In genomic region chr15:71109890-71110289, GRCh38 we compare ENCODE assay signal across 27 cellular contexts. TPM values are rescaled to one million over a fixed set of nuclear protein-coding genes. Genes with fewer than 3 reads are reported as not detected.
A peak's percentile ranks its signal among the peaks of the same experiment; 100 is the strongest.
DNase-seq lines count a peak whose midpoint lies in the region; ATAC-seq and TF ChIP-seq lines count a peak whose summit lies in the region.
"Had no signal": no experiment of that assay in that cellular context is flagged by ENCODE, and none has a peak within 500 bp of the region (broad histone marks: within the 10 kb centered on the region; RNA-seq: fewer than 3 reads in every experiment).

No MANE protein-coding gene starts in this region.

- H3K27ac ChIP-seq in H9 (ENCODE audit: insufficient read length, low read depth, low read length) = no peak overlapping the region
- peak overlapping the region; percentile 4 to 16 for H3K27ac ChIP-seq in testis
- peak overlapping the region in 1 of 5 donors; percentile 17 for H3K27ac ChIP-seq in stomach
- H3K27ac ChIP-seq: PC-9 had no signal

- no peak overlapping the region for H4K8ac ChIP-seq in H9 (replicated peaks; ENCODE audit: insufficient read length, low read depth, low read length)

- intact Hi-C loops in testis (cut with DNase I; ENCODE audit: low total_unique reads) = loop anchor here (10.0 kb wide), 1 partner anchor 335 kb away; no protein-coding TSS in a partner anchor
- intact Hi-C loops in stomach (cut with DNase I; ENCODE audit: low total_unique reads) = loop anchor here (10.0 kb wide), 1 partner anchor 325 kb away; no protein-coding TSS in a partner anchor

- no peak overlapping the region for H2BK15ac ChIP-seq in H9 (ENCODE audit: low read depth, low read length)

- H3K4me1 Mint-ChIP-seq in H9 = peaks cover 44 to 50% of the 10 kb centered on the region in 2 experiments
- H3K4me1 Mint-ChIP-seq in mesothelial cell of epicardium = peaks cover 32% of the 10 kb centered on the region

- H3K9me3 ChIP-seq in H9 (ENCODE audit: control insufficient read depth, low read depth, low read length) = no peaks in the 10 kb centered on the region
- no peaks in the 10 kb centered on the region for H3K9me3 ChIP-seq in testis
- H3K9me3 ChIP-seq in stomach = no peaks in the 10 kb centered on the region
- H3K9me3 ChIP-seq: BE2C, HAP-1 had no signal

- no peak overlapping the region for H3K18ac ChIP-seq in H9 (ENCODE audit: insufficient read length, low read depth, low read length)

- H3K27ac Mint-ChIP-seq in H9 = no peak overlapping the region
- H3K27ac Mint-ChIP-seq in mesothelial cell of epicardium = peak overlapping the region; percentile 26
- H3K27ac Mint-ChIP-seq: CD14-positive monocyte; CD8-positive, alpha-beta memory T cell; GM23338 had no signal

- whole genome bisulfite sequencing in H9 (ENCODE audit: extremely low coverage, insufficient read length, low lambda C conversion rate) = no CpG with 5 or more reads among the region's 4 CpGs
- WGBS in testis, 2 donors = 34 to 45% methylated on average over 4 of the region's 4 CpGs
- 42 to 63% (median 50%) methylated on average over 4 of the region's 4 CpGs for WGBS in stomach, 5 donors

- peaks cover 7% of the 10 kb centered on the region for H3K4me1 ChIP-seq in H9 (ENCODE audit: insufficient read depth, low read length)
- H3K4me1 ChIP-seq in testis = peaks cover 8% of the 10 kb centered on the region
- peaks cover 0 to 3% (median 0%) of the 10 kb centered on the region in 4 donors for H3K4me1 ChIP-seq in stomach
- H3K4me1 ChIP-seq: BE2C had no signal

- peak; percentile 24 for DNase-seq in H9
- DNase-seq in SK-MEL-5 (ENCODE audit: low read depth, low spot score) = peak; percentile 6
- no peak for DNase-seq in mesothelial cell of epicardium (ENCODE audit: low spot score in 2 of 2, unreplicated experiment in 2 of 2)
- DNase-seq in testis = no peak
- DNase-seq in activated gamma-delta T cell (lab: John Stamatoyannopoulos, UW) = no peak
- DNase-seq in stomach = no peak
- DNase-seq: BE2C; Calu3; CD8-positive, alpha-beta memory T cell; DND-41; Kasumi-1; NCI-H1105; NCI-H1436 treated with DMSO at 0.1 percent for 48 hours; NCI-H2029; NCI-H446 treated with DMSO at 0.1 percent for 48 hours; NCI-H526 treated with DMSO at 0.1 percent for 48 hours; PC-9; Right ventricle myocardium superior; RPMI8226 had no signal

- H3K27me3 ChIP-seq in H9 (ENCODE audit: insufficient read depth, low read length) (no peaks in the 10 kb centered on the region), testis (no peaks in the 10 kb centered on the region), stomach (peaks cover 0 to 9% (median 0%) of the 10 kb centered on the region in 3 donors)
- H3K27me3 ChIP-seq: BE2C had no signal

- TF ChIP-seq POLR2A in testis (IDR thresholded peaks at IDR 0.05) = no peak
- no peak for TF ChIP-seq POLR2A in stomach (IDR thresholded peaks at IDR 0.05)

- H3K79me2 ChIP-seq in H9 (ENCODE audit: insufficient read depth, low read length) = no peaks in the 10 kb centered on the region

- H3K14ac ChIP-seq in H9 (ENCODE audit: insufficient read depth, low read length) = no peak overlapping the region

- no peak overlapping the region for H4K5ac ChIP-seq in H9 (ENCODE audit: insufficient read length, low read depth, low read length)

- H2BK20ac ChIP-seq in H9 (ENCODE audit: low read depth, low read length, poor library complexity, severe bottlenecking) = no peak overlapping the region

- H3K4me3 ChIP-seq in testis (no peak overlapping the region), stomach (no peak overlapping the region)
- H3K4me3 ChIP-seq: GM23338, HAP-1, K562, PC-9 had no signal

- peaks cover 15% of the 10 kb centered on the region for H3K27me3 Mint-ChIP-seq in H9 (ENCODE audit: low read depth)
- no peaks in the 10 kb centered on the region for H3K27me3 Mint-ChIP-seq in mesothelial cell of epicardium (ENCODE audit: low read depth)

- no peak overlapping the region for H3T11ph ChIP-seq in H9 (ENCODE audit: low read length)

- H3K23me2 ChIP-seq in H9 (ENCODE audit: insufficient read length, low read depth, low read length, poor library complexity, severe bottlenecking) = peaks cover 3% of the 10 kb centered on the region

- no peak overlapping the region for H2BK12ac ChIP-seq in H9 (ENCODE audit: insufficient read length, low read depth, low read length)

- no peak for ATAC-seq in GM19351 (IDR thresholded peaks at IDR 0.05; ENCODE audit: unreplicated experiment)
- ATAC-seq: GM23338, HepG2, K562 had no signal

- no peak overlapping the region for H3K4ac ChIP-seq in H9 (ENCODE audit: low read depth, low read length)

- H3K23ac ChIP-seq in H9 (ENCODE audit: insufficient read length, low read depth, low read length) = no peak overlapping the region

- no peaks in the 10 kb centered on the region for H4K20me1 ChIP-seq in H9 (ENCODE audit: control insufficient read depth, insufficient read depth, insufficient read length)

- H4K91ac ChIP-seq in H9 (ENCODE audit: insufficient read length, low read depth, low read length) = no peak overlapping the region

- H3K9ac ChIP-seq in H9 (ENCODE audit: extremely low read depth, insufficient read length, low read length) = no peak overlapping the region

- H3K4me3 Mint-ChIP-seq in H9 = no peak overlapping the region
- no peak overlapping the region for H3K4me3 Mint-ChIP-seq in mesothelial cell of epicardium
- H3K4me3 Mint-ChIP-seq: CD14-positive monocyte; CD8-positive, alpha-beta memory T cell; GM23338; HFFc6 had no signal

- H3K79me1 ChIP-seq in H9 (ENCODE audit: insufficient read depth, low read depth, low read length, poor library complexity, severe bottlenecking) = no peaks in the 10 kb centered on the region

- no peak overlapping the region for H2BK120ac ChIP-seq in H9 (ENCODE audit: low read depth, low read length, poor library complexity, severe bottlenecking)

- H3K4me2 ChIP-seq in H9 (ENCODE audit: insufficient read depth, insufficient read length, low read length) = no peak overlapping the region
- H3K4me2 ChIP-seq: GM23338, PC-9 had no signal

- in situ Hi-C loops in SK-MEL-5 (cut with HindIII; ENCODE audit: low pct_unique_long_range_greater_than_20kb, low sequenced_read_pairs) = no loop called here

- no peak overlapping the region for H2AFZ ChIP-seq in H9 (ENCODE audit: low read length)
- H2AFZ ChIP-seq: GM23338, PC-9 had no signal

- H2BK5ac ChIP-seq in H9 (ENCODE audit: insufficient read length, low read length) = no peak overlapping the region

- TF ChIP-seq CTCF in H9 (conservative IDR thresholded peaks at IDR 0.05) = no peak
- no peak for TF ChIP-seq CTCF in mesothelial cell of epicardium (IDR thresholded peaks at IDR 0.05; ENCODE audit: unreplicated experiment)
- TF ChIP-seq CTCF in testis (IDR thresholded peaks at IDR 0.05) = no peak
- TF ChIP-seq CTCF in stomach (IDR thresholded peaks at IDR 0.05) = no peak

- TF ChIP-seq EP300 in stomach (IDR thresholded peaks at IDR 0.05) = no peak

- H3K36me3 Mint-ChIP-seq in H9 (ENCODE audit: insufficient read depth in 1 of 3, low read depth in 3 of 3) = no peaks in the 10 kb centered on the region
- H3K36me3 Mint-ChIP-seq in mesothelial cell of epicardium = no peaks in the 10 kb centered on the region
- H3K36me3 Mint-ChIP-seq: CD14-positive monocyte; CD8-positive, alpha-beta memory T cell had no signal

- H3K56ac ChIP-seq in H9 (ENCODE audit: insufficient read length, low read depth, low read length) = no peak overlapping the region

- H3K9me3 Mint-ChIP-seq in H9 = no peaks in the 10 kb centered on the region; a peak in 1 of 5 replicates
- no peaks in the 10 kb centered on the region for H3K9me3 Mint-ChIP-seq in mesothelial cell of epicardium
- H3K9me3 Mint-ChIP-seq: GM23338, HFFc6 had no signal

- H2AK5ac ChIP-seq in H9 (ENCODE audit: insufficient read length, low read length) = no peak overlapping the region

- H3K36me3 ChIP-seq in testis (ENCODE audit: low read depth, missing control alignments) = no peaks in the 10 kb centered on the region
- no peaks in the 10 kb centered on the region for H3K36me3 ChIP-seq in stomach
- H3K36me3 ChIP-seq: BE2C, HAP-1 had no signal

RNA-seq across cellular contexts. Expression of gene THSD4, which starts 5.4 kb away (rescaled TPM):
- 5.5 and 5.7 TPM in 2 replicates for total RNA-seq in H9 (2021)
- total RNA-seq in SK-MEL-5 (2014; rRNA removed; shearing (Covaris generic)) = 0.13 and 0.50 TPM in 2 replicates
- polyA plus RNA-seq in SK-MEL-5 (2015; cell fraction: cytosol; rRNA removed) = 0.20 and 3.8 TPM in 2 replicates
- 0.11 TPM in 1 of 2 replicates, not detected in the other for polyA plus RNA-seq in SK-MEL-5 (2015; cell fraction: nucleus; rRNA removed)
- 82.0 to 93.9 TPM (median 83.4 TPM) in 3 replicates for total RNA-seq in mesothelial cell of epicardium
- 10 to 100 TPM; 18.2 to 21.5 TPM for total RNA-seq in testis
- 14.3 TPM for polyA plus RNA-seq in testis (ENCODE audit: insufficient read depth, low read depth, low replicate concordance)
- 10 to 100 TPM; 18.0 to 79.4 (median 23.5) TPM for total RNA-seq in stomach
- polyA plus RNA-seq in stomach = 10 to 100 TPM in 1 of 3 donors, 1 to 10 TPM in 2; 1.8 to 40.9 (median 5.8) TPM
- total RNA-seq: CD8-positive, alpha-beta memory T cell; T-helper 1 cell treated with Interleukin-12 subunit alpha and Interleukin-12 subunit beta and Interleukin-4 antibody, amounts not matched to agents 30 ng/mL and 1 ng/mL, for 36 hours had no signal
- polyA plus RNA-seq: CD14-positive monocyte; CD8-positive, alpha-beta memory T cell had no signal

Comparison
In these comparisons a context has a peak if more than half of its experiments do, and no peak if none do; other contexts are left out.
1. DNase-seq: peak in H9 (single experiment) and SK-MEL-5 (single experiment); none in mesothelial cell of epicardium (0 of 2), testis (single experiment), activated gamma-delta T cell (single experiment) and stomach (single experiment).